Comparison of ENCODE assay signal across 1 cellular context in genomic region chr15:66700802-66701421, GRCh38.
A peak's percentile ranks its signal among the peaks of the same experiment; 100 is the strongest.
TF ChIP-seq lines count a peak whose summit lies in the region.

No MANE protein-coding gene starts in this region.

TF ChIP-seq in HepG2, 621 proteins besides CTCF, POLR2A, EP300 and RAD21 (continued from another document and continues in another):
- TF ChIP-seq YY1 (IDR thresholded peaks at IDR 0.05; ENCODE audit: insufficient read depth, insufficient replicate concordance, low read depth, low read length) (peak; percentile 77), REPIN1 (CRISPR knock-in tag; IDR thresholded peaks at IDR 0.05; ENCODE audit: borderline replicate concordance, low read depth) (peak; percentile 26; the same call in 1 of the 2 replicates), ZNF276 (CRISPR knock-in tag; IDR thresholded peaks at IDR 0.05; ENCODE audit: low read depth) (0 out of 2 replicates have a peak, but pooled peaks have one; percentile 42), ARID5B (CRISPR knock-in tag; IDR thresholded peaks at IDR 0.05) (peak; percentile 28; the same call in 1 of the 2 replicates), ZNF816 (CRISPR knock-in tag; IDR thresholded peaks at IDR 0.05; ENCODE audit: borderline replicate concordance) (no peak), PAF1 (CRISPR knock-in tag; IDR thresholded peaks at IDR 0.05) (no peak), ZNF652 (CRISPR knock-in tag; IDR thresholded peaks at IDR 0.05; ENCODE audit: borderline replicate concordance, low read depth) (peak; percentile 96), ZNF281 (CRISPR knock-in tag; IDR thresholded peaks at IDR 0.05; ENCODE audit: borderline replicate concordance) (peak; percentile 68; the same call in 1 of the 2 replicates), RBFOX2 (IDR thresholded peaks at IDR 0.05; ENCODE audit: low read depth, low read length) (peak; percentile 32; the same call in 1 of the 2 replicates), SIX4 (CRISPR knock-in tag; IDR thresholded peaks at IDR 0.05) (peak; percentile 71; the same call in 1 of the 2 replicates), ZNF205 (CRISPR knock-in tag; IDR thresholded peaks at IDR 0.05) (no peak), NFYB (CRISPR knock-in tag; IDR thresholded peaks at IDR 0.05) (peak; percentile 75), SP2 (CRISPR knock-in tag; IDR thresholded peaks at IDR 0.05) (0 out of 2 replicates have a peak, but pooled peaks have one; percentile 45), SKIL (CRISPR knock-in tag; IDR thresholded peaks at IDR 0.05; ENCODE audit: borderline replicate concordance) (no peak), HMGXB4 (CRISPR knock-in tag; IDR thresholded peaks at IDR 0.05; ENCODE audit: borderline replicate concordance in 1 of 2, low read depth in 1 of 2) (peak in 1 of 2 experiments; percentile 30; a peak in 1 of 4 replicates), HNRNPH1 (optimal IDR thresholded peaks at IDR 0.05; ENCODE audit: low read depth, low read length) (no peak), ZNF839 (CRISPR knock-in tag; IDR thresholded peaks at IDR 0.05; ENCODE audit: borderline replicate concordance) (0 out of 2 replicates have a peak, but pooled peaks have one; percentile 38), POLR2AphosphoS5 (IDR thresholded peaks at IDR 0.05; ENCODE audit: low read depth, low read length) (peak; percentile 40; the same call in 1 of the 2 replicates), MIER2 (CRISPR knock-in tag; IDR thresholded peaks at IDR 0.05) (no peak), ZNF552 (CRISPR knock-in tag; IDR thresholded peaks at IDR 0.05; ENCODE audit: borderline replicate concordance) (no peak), SNAI1 (CRISPR knock-in tag; IDR thresholded peaks at IDR 0.05; ENCODE audit: borderline replicate concordance) (0 out of 2 replicates have a peak, but pooled peaks have one; percentile 75), KLF12 (CRISPR knock-in tag; IDR thresholded peaks at IDR 0.05; ENCODE audit: borderline replicate concordance) (no peak), SPEN (CRISPR knock-in tag; IDR thresholded peaks at IDR 0.05; ENCODE audit: low read depth) (0 out of 2 replicates have a peak, but pooled peaks have one; percentile 41), MAX (IDR thresholded peaks at IDR 0.05) (peak; percentile 73), THAP11 (CRISPR knock-in tag; IDR thresholded peaks at IDR 0.05) (0 out of 2 replicates have a peak, but pooled peaks have one; percentile 10), KDM2A (CRISPR knock-in tag; IDR thresholded peaks at IDR 0.05; ENCODE audit: borderline replicate concordance, low read depth) (peak; percentile 66; the same call in 1 of the 2 replicates), RARA (CRISPR knock-in tag; IDR thresholded peaks at IDR 0.05) (peak; percentile 77)
- TF ChIP-seq, protein P1, sequence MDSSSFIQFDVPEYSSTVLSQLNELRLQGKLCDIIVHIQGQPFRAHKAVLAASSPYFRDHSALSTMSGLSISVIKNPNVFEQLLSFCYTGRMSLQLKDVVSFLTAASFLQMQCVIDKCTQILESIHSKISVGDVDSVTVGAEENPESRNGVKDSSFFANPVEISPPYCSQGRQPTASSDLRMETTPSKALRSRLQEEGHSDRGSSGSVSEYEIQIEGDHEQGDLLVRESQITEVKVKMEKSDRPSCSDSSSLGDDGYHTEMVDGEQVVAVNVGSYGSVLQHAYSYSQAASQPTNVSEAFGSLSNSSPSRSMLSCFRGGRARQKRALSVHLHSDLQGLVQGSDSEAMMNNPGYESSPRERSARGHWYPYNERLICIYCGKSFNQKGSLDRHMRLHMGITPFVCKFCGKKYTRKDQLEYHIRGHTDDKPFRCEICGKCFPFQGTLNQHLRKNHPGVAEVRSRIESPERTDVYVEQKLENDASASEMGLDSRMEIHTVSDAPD (CRISPR knock-in tag; IDR thresholded peaks at IDR 0.05), result no peak
- TF ChIP-seq, protein P2, sequence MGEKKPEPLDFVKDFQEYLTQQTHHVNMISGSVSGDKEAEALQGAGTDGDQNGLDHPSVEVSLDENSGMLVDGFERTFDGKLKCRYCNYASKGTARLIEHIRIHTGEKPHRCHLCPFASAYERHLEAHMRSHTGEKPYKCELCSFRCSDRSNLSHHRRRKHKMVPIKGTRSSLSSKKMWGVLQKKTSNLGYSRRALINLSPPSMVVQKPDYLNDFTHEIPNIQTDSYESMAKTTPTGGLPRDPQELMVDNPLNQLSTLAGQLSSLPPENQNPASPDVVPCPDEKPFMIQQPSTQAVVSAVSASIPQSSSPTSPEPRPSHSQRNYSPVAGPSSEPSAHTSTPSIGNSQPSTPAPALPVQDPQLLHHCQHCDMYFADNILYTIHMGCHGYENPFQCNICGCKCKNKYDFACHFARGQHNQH (CRISPR knock-in tag; IDR thresholded peaks at IDR 0.05), result peak; percentile 37; the same call in 1 of the 2 replicates
- TF ChIP-seq, protein P3, sequence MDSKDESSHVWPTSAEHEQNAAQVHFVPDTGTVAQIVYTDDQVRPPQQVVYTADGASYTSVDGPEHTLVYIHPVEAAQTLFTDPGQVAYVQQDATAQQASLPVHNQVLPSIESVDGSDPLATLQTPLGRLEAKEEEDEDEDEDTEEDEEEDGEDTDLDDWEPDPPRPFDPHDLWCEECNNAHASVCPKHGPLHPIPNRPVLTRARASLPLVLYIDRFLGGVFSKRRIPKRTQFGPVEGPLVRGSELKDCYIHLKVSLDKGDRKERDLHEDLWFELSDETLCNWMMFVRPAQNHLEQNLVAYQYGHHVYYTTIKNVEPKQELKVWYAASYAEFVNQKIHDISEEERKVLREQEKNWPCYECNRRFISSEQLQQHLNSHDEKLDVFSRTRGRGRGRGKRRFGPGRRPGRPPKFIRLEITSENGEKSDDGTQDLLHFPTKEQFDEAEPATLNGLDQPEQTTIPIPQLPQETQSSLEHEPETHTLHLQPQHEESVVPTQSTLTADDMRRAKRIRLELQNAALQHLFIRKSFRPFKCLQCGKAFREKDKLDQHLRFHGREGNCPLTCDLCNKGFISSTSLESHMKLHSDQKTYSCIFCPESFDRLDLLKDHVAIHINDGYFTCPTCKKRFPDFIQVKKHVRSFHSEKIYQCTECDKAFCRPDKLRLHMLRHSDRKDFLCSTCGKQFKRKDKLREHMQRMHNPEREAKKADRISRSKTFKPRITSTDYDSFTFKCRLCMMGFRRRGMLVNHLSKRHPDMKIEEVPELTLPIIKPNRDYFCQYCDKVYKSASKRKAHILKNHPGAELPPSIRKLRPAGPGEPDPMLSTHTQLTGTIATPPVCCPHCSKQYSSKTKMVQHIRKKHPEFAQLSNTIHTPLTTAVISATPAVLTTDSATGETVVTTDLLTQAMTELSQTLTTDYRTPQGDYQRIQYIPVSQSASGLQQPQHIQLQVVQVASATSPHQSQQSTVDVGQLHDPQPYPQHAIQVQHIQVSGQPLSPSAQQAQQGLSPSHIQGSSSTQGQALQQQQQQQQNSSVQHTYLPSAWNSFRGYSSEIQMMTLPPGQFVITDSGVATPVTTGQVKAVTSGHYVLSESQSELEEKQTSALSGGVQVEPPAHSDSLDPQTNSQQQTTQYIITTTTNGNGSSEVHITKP (CRISPR knock-in tag; IDR thresholded peaks at IDR 0.05; ENCODE audit: low read depth), result peak; percentile 21; the same call in 1 of the 2 replicates
